ENCODE assay signal across 10 cellular contexts in genomic region chr17:58515286-58515685, GRCh38. TPM values are rescaled to one million over a fixed set of nuclear protein-coding genes. Genes with fewer than 3 reads are reported as not detected.
DNase-seq lines count a peak whose midpoint lies in the region; ATAC-seq, FAIRE-seq and TF ChIP-seq lines count a peak whose summit lies in the region.
"Had no signal": no experiment of that assay in that cellular context is flagged by ENCODE, and none has a peak within 500 bp of the region (broad histone marks: within the 10 kb centered on the region; RNA-seq: fewer than 3 reads in every experiment).

No MANE protein-coding gene starts in this region.

- no peaks in the 10 kb centered on the region for H3K27me3 ChIP-seq in CD4-positive, CD25-positive, alpha-beta regulatory T cell (ENCODE audit: control insufficient read depth, insufficient read depth, low read length)
- H3K27me3 ChIP-seq in OCI-LY3 (ENCODE audit: low read depth, low read length) (no peaks in the 10 kb centered on the region), H1 (replicated peaks in 1 of 4; ENCODE audit: control insufficient read depth in 3 of 4, extremely low read depth in 1 of 4, insufficient read depth in 3 of 4, low read length in 3 of 4) (no peaks in the 10 kb centered on the region)

- no peak overlapping the region for H2BK20ac ChIP-seq in H1 (ENCODE audit: low read length)

- CTCF ChIA-PET in H1 (lab: Charles Lee; ENCODE audit: partially characterized antibody), result interaction anchor here (0.6 to 1.2 kb wide), 5 partner anchors 55 to 315 kb away, joined by 3 to 4 read pairs (median 3); no protein-coding TSS in a partner anchor

- no peak overlapping the region for H3K23ac ChIP-seq in H1 (ENCODE audit: insufficient read length)

- H3K36me3 ChIP-seq in CD4-positive, CD25-positive, alpha-beta regulatory T cell (ENCODE audit: control insufficient read depth, insufficient read depth, low read length), result peaks cover 18% of the 10 kb centered on the region
- H3K36me3 ChIP-seq in OCI-LY3 (replicated peaks; ENCODE audit: low read depth, low read length) (peaks cover 33% of the 10 kb centered on the region), H1 (ENCODE audit: control insufficient read depth in 2 of 4, insufficient read depth in 4 of 4, low read length in 3 of 4) (peaks cover 10 to 21% (median 18%) of the 10 kb centered on the region in 4 experiments; a peak in 7 of 8 replicates)

- H3K56ac ChIP-seq in H1 (replicated peaks; ENCODE audit: insufficient read length, low read depth, low read length), result no peak overlapping the region

- H2AK5ac ChIP-seq in H1 (ENCODE audit: low read depth, low read length), result no peak overlapping the region

- H3K79me2 ChIP-seq in OCI-LY3 (ENCODE audit: low read length) (peaks cover 46% of the 10 kb centered on the region), H1 (ENCODE audit: control insufficient read depth in 1 of 2, insufficient read depth in 2 of 2, low read length in 2 of 2) (peaks cover 0 to 26% of the 10 kb centered on the region in 2 experiments; a peak in 2 of 4 replicates)

- no peak overlapping the region for H4K8ac ChIP-seq in H1 (ENCODE audit: extremely low read depth, insufficient read depth, low read length)

- no peak overlapping the region for H2BK120ac ChIP-seq in H1 (replicated peaks; ENCODE audit: low read depth, low read length)

- peak overlapping the region; percentile 35 for H3K27ac ChIP-seq in CD4-positive, CD25-positive, alpha-beta regulatory T cell (ENCODE audit: insufficient read depth, low read length, poor library complexity, severe bottlenecking)
- H3K27ac ChIP-seq in OCI-LY3 (ENCODE audit: low read length) (no peak overlapping the region), H1 (ENCODE audit: low read depth, low read length) (no peak overlapping the region)

- H3K9me3 ChIP-seq in CD4-positive, CD25-positive, alpha-beta regulatory T cell (ENCODE audit: control insufficient read depth in 2 of 2, low read length in 2 of 2), result no peaks in the 10 kb centered on the region
- H3K9me3 ChIP-seq in OCI-LY3 (ENCODE audit: insufficient read depth, low read length), result no peaks in the 10 kb centered on the region
- H3K9me3 ChIP-seq in H1 (ENCODE audit: insufficient read depth in 2 of 2, low read depth in 1 of 2, low read length in 1 of 2), result no peaks in the 10 kb centered on the region

- no peak overlapping the region for H3K14ac ChIP-seq in H1 (ENCODE audit: insufficient read length)

- TF ChIP-seq EP300 in H1 (IDR thresholded peaks at IDR 0.05; ENCODE audit: borderline replicate concordance in 1 of 2, low read depth in 2 of 2, low read length in 2 of 2), result no peak

- H4K20me1 ChIP-seq in OCI-LY3 (ENCODE audit: insufficient read depth, low read length), result peaks cover 11% of the 10 kb centered on the region
- peaks cover 2% of the 10 kb centered on the region in 2 experiments for H4K20me1 ChIP-seq in H1 (replicated peaks in 1 of 2; ENCODE audit: control insufficient read depth in 1 of 2, insufficient read depth in 2 of 2, low read length in 2 of 2)

- peak overlapping the region; percentile 99; the same call in 1 of the 2 replicates for H3K4me2 ChIP-seq in OCI-LY3 (ENCODE audit: low read length)
- peak overlapping the region; percentile 52 to 69 for H3K4me2 ChIP-seq in H1 (ENCODE audit: insufficient read depth in 1 of 2, low read depth in 2 of 2, low read length in 2 of 2)

- ATAC-seq in CD4-positive, CD25-positive, alpha-beta regulatory T cell (ENCODE audit: low read depth in 2 of 2), result no peak
- ATAC-seq in GM19035 (IDR thresholded peaks at IDR 0.05; ENCODE audit: unreplicated experiment), result no peak
- ATAC-seq in HG03432 (IDR thresholded peaks at IDR 0.05; ENCODE audit: unreplicated experiment), result no peak
- ATAC-seq in HG02642 (IDR thresholded peaks at IDR 0.05; ENCODE audit: poor library complexity, unreplicated experiment), result no peak

- peaks cover 17% of the 10 kb centered on the region for H3K36me3 Mint-ChIP-seq in CD4-positive, CD25-positive, alpha-beta regulatory T cell
- H3K36me3 Mint-ChIP-seq in neural crest cell (ENCODE audit: low read depth), result peaks cover 11% of the 10 kb centered on the region

- H3K23me2 ChIP-seq in H1 (ENCODE audit: low read depth, low read length), result peaks cover 15% of the 10 kb centered on the region

- TF ChIP-seq CTCF in OCI-LY3 (IDR thresholded peaks at IDR 0.05; ENCODE audit: low read depth, low read length), result no peak
- TF ChIP-seq CTCF in H1 (IDR thresholded peaks at IDR 0.05; ENCODE audit: control extremely low read depth in 1 of 3, insufficient read depth in 1 of 3, low read depth in 1 of 3, low read length in 3 of 3), result no peak
- no peak for TF ChIP-seq CTCF in neural crest cell (conservative IDR thresholded peaks at IDR 0.05)

- FAIRE-seq in H1 (lab: Jason Lieb, UNC), result no peak

- 0 out of 2 replicates have a peak overlapping the region, but pooled peaks have one; percentile 68 for H2BK12ac ChIP-seq in H1 (ENCODE audit: low read depth, low read length)

- H3K27me3 Mint-ChIP-seq in CD4-positive, CD25-positive, alpha-beta regulatory T cell, result no peaks in the 10 kb centered on the region
- peaks cover 2% of the 10 kb centered on the region for H3K27me3 Mint-ChIP-seq in neural crest cell (ENCODE audit: low read depth)

- H3K79me1 ChIP-seq in H1 (ENCODE audit: low read depth, low read length), result peaks cover 4% of the 10 kb centered on the region

- peaks cover 26 to 67% (median 42%) of the 10 kb centered on the region in 4 donors for H3K4me1 Mint-ChIP-seq in CD4-positive, CD25-positive, alpha-beta regulatory T cell
- peaks cover 49% of the 10 kb centered on the region for H3K4me1 Mint-ChIP-seq in neural crest cell

- POLR2A ChIA-PET in H1 (lab: Charles Lee; ENCODE audit: partially characterized antibody), result interaction anchor here (0.5 to 2.9 kb wide), 21 partner anchors 9 to 1178 kb away, joined by 3 to 25 read pairs (median 4); partner anchors contain the start of genes HSF5, MKS1 and SUPT4H1

- peak overlapping the region; percentile 82 to 96 (median 89) for H3K4me3 Mint-ChIP-seq in CD4-positive, CD25-positive, alpha-beta regulatory T cell
- H3K4me3 Mint-ChIP-seq in neural crest cell, result peak overlapping the region; percentile 94

- TF ChIP-seq RAD21 in H1 (IDR thresholded peaks at IDR 0.05 in 1 of 2, conservative IDR thresholded peaks at IDR 0.05 in 1 of 2; ENCODE audit: low read depth in 2 of 2, low read length in 2 of 2), result no peak

- H3K9ac ChIP-seq in OCI-LY3 (ENCODE audit: low read length) (no peak overlapping the region), H1 (replicated peaks in 1 of 4; ENCODE audit: extremely low read depth in 1 of 4, low read depth in 3 of 4, low read length in 3 of 4) (0 out of 7 replicates have a peak overlapping the region, but pooled peaks of 1 of the 4 experiments have one; percentile 0)

- no peak overlapping the region for H3K18ac ChIP-seq in H1 (ENCODE audit: extremely low read depth, low read length)

- H3K4me1 ChIP-seq in CD4-positive, CD25-positive, alpha-beta regulatory T cell (ENCODE audit: control insufficient read depth, insufficient read depth, low read length, poor library complexity, severe bottlenecking), result peaks cover 42% of the 10 kb centered on the region
- H3K4me1 ChIP-seq in OCI-LY3 (ENCODE audit: low read length), result peaks cover 47% of the 10 kb centered on the region
- H3K4me1 ChIP-seq in H1 (replicated peaks in 1 of 4; ENCODE audit: control insufficient read depth in 3 of 4, insufficient read depth in 4 of 4, low read length in 3 of 4), result peaks cover 0 to 18% (median 5%) of the 10 kb centered on the region in 4 experiments; a peak in 5 of 7 replicates

- H3K27ac Mint-ChIP-seq in CD4-positive, CD25-positive, alpha-beta regulatory T cell, result peak overlapping the region in 2 of 3 donors; percentile 69 to 94
- no peak overlapping the region for H3K27ac Mint-ChIP-seq in neural crest cell (ENCODE audit: unreplicated experiment)

- peak overlapping the region; percentile 75; the same call in 1 of the 2 replicates for H2BK15ac ChIP-seq in H1 (ENCODE audit: low read length)

- WGBS in H1 (ENCODE audit: extremely low coverage in 1 of 2, insufficient coverage in 1 of 2, insufficient read length in 1 of 2, insufficient replicate concordance in 2 of 2, low coverage in 1 of 2, low lambda C conversion rate in 2 of 2, missing lambda C conversion rate in 1 of 2), 2 experiments, result 65% methylated on average over 2 of the region's 2 CpGs; no CpG with 5 or more reads in 1 of the 2 experiments

- no peak overlapping the region for H4K91ac ChIP-seq in H1 (replicated peaks; ENCODE audit: insufficient read length, low read length)

- no peak overlapping the region for H3K4ac ChIP-seq in H1 (replicated peaks; ENCODE audit: insufficient read length, low read depth, low read length)

- no peak overlapping the region for H4K5ac ChIP-seq in H1 (ENCODE audit: insufficient read length, low read depth, low read length)

- H2BK5ac ChIP-seq in H1 (ENCODE audit: low read depth, low read length), result 0 out of 2 replicates have a peak overlapping the region, but pooled peaks have one; percentile 88

- peak overlapping the region; percentile 21 for H3K4me3 ChIP-seq in CD4-positive, CD25-positive, alpha-beta regulatory T cell (ENCODE audit: low read depth, low read length)
- H3K4me3 ChIP-seq in OCI-LY3 (ENCODE audit: low read length) (no peak overlapping the region), H1 (ENCODE audit: extremely low read depth in 1 of 4, insufficient read depth in 2 of 4, low read depth in 3 of 4, low read length in 4 of 4) (peak overlapping the region; percentile 29 to 88 (median 66); a peak in 7 of 8 replicates)

- no peak overlapping the region for H2AFZ ChIP-seq in OCI-LY3 (ENCODE audit: low read depth, low read length)
- H2AFZ ChIP-seq in H1 (ENCODE audit: low read length), result no peak overlapping the region

- no peaks in the 10 kb centered on the region for H3K9me3 Mint-ChIP-seq in CD4-positive, CD25-positive, alpha-beta regulatory T cell
- H3K9me3 Mint-ChIP-seq in neural crest cell, result no peaks in the 10 kb centered on the region

- no peak for TF ChIP-seq POLR2A in H1 (IDR thresholded peaks at IDR 0.05; ENCODE audit: control extremely low read depth in 1 of 2, low read depth in 2 of 2, low read length in 2 of 2)

- no peak for DNase-seq in CD4-positive, CD25-positive, alpha-beta regulatory T cell
- no peak for DNase-seq in H1 (ENCODE audit: low read depth in 1 of 2, low spot score in 2 of 2)
- no peak for DNase-seq in neural crest cell (ENCODE audit: low read depth, low spot score)
- DNase-seq in H4 (ENCODE audit: low spot score), result no peak
- DNase-seq: NCI-H774 had no signal

RNA-seq across cellular contexts. Expression of gene MTMR4, which starts 0.8 kb away (rescaled TPM):
- total RNA-seq in CD4-positive, CD25-positive, alpha-beta regulatory T cell, result 43.6 TPM
- 10 to 100 TPM; 16.5 to 23.8 (median 18.6) TPM for polyA plus RNA-seq in CD4-positive, CD25-positive, alpha-beta regulatory T cell
- 33.4 and 39.2 TPM in 2 replicates for total RNA-seq in H1 (2021; fragmentation: NEBNext Ultra II Directional; extraction: Animal tissue kit (Norgen Biotek cat#: 25700))
- polyA plus RNA-seq in H1 (2011; rRNA removed), result 15.9 and 17.7 TPM in 2 replicates
- polyA plus RNA-seq in H1 (2011; cell fraction: cytosol; rRNA removed), result 27.1 TPM
- polyA plus RNA-seq in H1 (2011; cell fraction: nucleus; rRNA removed), result 54.2 TPM
- polyA plus RNA-seq in H1 (2012, experiment 1 of 2), result 17.8 to 25.9 TPM (median 22.8 TPM) in 4 replicates
- 8.3 TPM for polyA plus RNA-seq in H1 (2012, experiment 2 of 2)
- polyA plus RNA-seq in H1 (2013, experiment 1 of 2), result 11.7 TPM
- polyA plus RNA-seq in H1 (2013, experiment 2 of 2), result 10.6 TPM
- 149 and 157 TPM in 2 replicates for polyA minus RNA-seq in H1 (2011; rRNA and poly(A)+ RNA removed)
- polyA minus RNA-seq in H1 (2011; cell fraction: cytosol; rRNA and poly(A)+ RNA removed), result 35.4 TPM
- 40.5 TPM for polyA minus RNA-seq in H1 (2011; cell fraction: nucleus; rRNA and poly(A)+ RNA removed)
- 97.4 and 102 TPM in 2 replicates for total RNA-seq in neural crest cell
- total RNA-seq in H4 (2014; rRNA removed; shearing (Covaris generic)), result 31.1 and 43.5 TPM in 2 replicates

RNA-seq across cellular contexts. Expression of gene HSF5, which starts 27.1 kb away (rescaled TPM):
- total RNA-seq in CD4-positive, CD25-positive, alpha-beta regulatory T cell, result 3.0 TPM
- 1 to 10 TPM in 3 of 4 donors, under 1 TPM in 1; 0.83 to 2.1 (median 1.4) TPM for polyA plus RNA-seq in CD4-positive, CD25-positive, alpha-beta regulatory T cell
- total RNA-seq in H1 (2021; fragmentation: NEBNext Ultra II Directional; extraction: Animal tissue kit (Norgen Biotek cat#: 25700)), result not detected in 2 replicates
- polyA plus RNA-seq in H1 (2011; rRNA removed), result 0.02 TPM in 1 of 2 replicates, not detected in the other
- polyA plus RNA-seq in H1 (2011; cell fraction: cytosol; rRNA removed), result 0.03 TPM
- not detected for polyA plus RNA-seq in H1 (2011; cell fraction: nucleus; rRNA removed)
- not detected in 4 replicates for polyA plus RNA-seq in H1 (2012, experiment 1 of 2)
- not detected for polyA plus RNA-seq in H1 (2012, experiment 2 of 2)
- polyA plus RNA-seq in H1 (2013, experiment 1 of 2), result 0.02 TPM
- not detected for polyA plus RNA-seq in H1 (2013, experiment 2 of 2)
- polyA minus RNA-seq in H1 (2011; rRNA and poly(A)+ RNA removed), result 0.05 TPM in 1 of 2 replicates, not detected in the other
- polyA minus RNA-seq in H1 (2011; cell fraction: cytosol; rRNA and poly(A)+ RNA removed), result not detected
- polyA minus RNA-seq in H1 (2011; cell fraction: nucleus; rRNA and poly(A)+ RNA removed), result 0.20 TPM
- 0.05 and 0.11 TPM in 2 replicates for total RNA-seq in neural crest cell
- total RNA-seq in H4 (2014; rRNA removed; shearing (Covaris generic)), result not detected in 2 replicates
- total RNA-seq: glomerular endothelial cell had no signal
